8 cellular contexts compared by ENCODE assay signal in the genomic region with DNA sequence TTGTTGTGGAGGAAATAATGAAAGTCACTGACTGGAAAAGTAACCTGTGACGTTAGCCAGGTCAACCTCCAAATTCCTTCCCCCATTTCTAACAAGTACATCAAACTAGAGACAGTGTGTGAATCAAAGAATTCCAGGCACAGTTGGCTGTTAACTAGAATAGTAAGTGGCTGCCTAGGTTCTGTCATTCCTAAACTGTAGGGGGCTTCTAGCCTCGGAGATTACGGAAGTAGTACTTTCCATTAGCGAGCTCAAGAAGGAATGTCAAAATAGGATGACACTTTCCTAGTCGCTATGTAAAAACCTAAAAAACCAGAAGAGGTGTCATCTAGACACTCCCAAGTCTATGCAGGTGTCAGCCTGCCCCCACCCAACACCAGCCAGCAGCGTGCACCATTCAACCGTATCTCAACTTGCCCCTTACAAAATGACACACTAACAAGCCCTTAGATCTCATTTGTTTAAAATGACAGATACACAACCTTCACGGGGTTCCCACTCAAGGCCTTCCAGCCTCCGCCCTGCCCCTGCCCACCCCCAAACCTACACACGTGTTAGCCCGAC. TPM values are rescaled to one million over a fixed set of nuclear protein-coding genes. Genes with fewer than 3 reads are reported as not detected.
DNase-seq lines count a peak whose midpoint lies in the region; ATAC-seq and TF ChIP-seq lines count a peak whose summit lies in the region.

No MANE protein-coding gene starts in this region.

- intact Hi-C loops in heart left ventricle (cut with DNase I) (loop anchor here in 6 of 10 donors (5.0 to 10.0 kb wide), 3 partner anchors 117 to 223 kb away; partner anchors contain the start of genes CHP1 (in 3 of the 6), EXD1 (in 3 of the 6) and VPS18 (in 1 of the 6)), left ventricle myocardium superior (cut with micrococcal nuclease) (loop anchor here (5.0 kb wide), 1 partner anchor 117 kb away; the partner anchor contains the start of genes CHP1 and EXD1)

- 0 to 1% (median 0%) methylated on average over 10 to 11 of the region's 11 CpGs for WGBS in heart left ventricle, 4 donors

- peak overlapping the region; percentile 72 to 98 (median 84) for H3K4me3 ChIP-seq in heart left ventricle
- peak overlapping the region; percentile 97 for H3K4me3 ChIP-seq in WERI-Rb-1 (ENCODE audit: low read depth, low read length)

- peaks cover 0 to 24% (median 18%) of the 10 kb centered on the region in 12 donors for H3K4me1 ChIP-seq in heart left ventricle

- H3K9me3 ChIP-seq in heart left ventricle (no peaks in the 10 kb centered on the region), WERI-Rb-1 (ENCODE audit: severe bottlenecking) (no peaks in the 10 kb centered on the region)

- H3K27ac ChIP-seq in heart left ventricle: peak overlapping the region; percentile 91 to 100 (median 100)
- H3K27ac ChIP-seq in WERI-Rb-1: peak overlapping the region; percentile 99

- ATAC-seq in heart left ventricle: peak in 1 of 4 donors; percentile 1
- ATAC-seq in left ventricle myocardium superior: no peak
- ATAC-seq in HG02588 (IDR thresholded peaks at IDR 0.05; ENCODE audit: unreplicated experiment): no peak

- H3K36me3 ChIP-seq in heart left ventricle (peaks cover 0 to 6% (median 0%) of the 10 kb centered on the region in 9 donors), WERI-Rb-1 (peaks cover 19% of the 10 kb centered on the region)

- H3K27me3 ChIP-seq in heart left ventricle: no peaks in the 10 kb centered on the region
- H3K27me3 ChIP-seq in WERI-Rb-1 (ENCODE audit: insufficient read depth, low read depth, severe bottlenecking): no peaks in the 10 kb centered on the region

- DNase-seq in heart left ventricle (no peak), left ventricle myocardium superior (no peak), HT1080 (ENCODE audit: low read depth) (peak; percentile 49), WERI-Rb-1 (no peak), foreskin melanocyte (peak; percentile 13), putamen (ENCODE audit: low spot score) (peak; percentile 8), NCI-H1105 treated with DMSO at 0.1 percent for 48 hours (lab: John Stamatoyannopoulos, UW) (no peak)

- no peak for TF ChIP-seq POLR2A in heart left ventricle (IDR thresholded peaks at IDR 0.05)

- TF ChIP-seq CTCF in heart left ventricle (IDR thresholded peaks at IDR 0.05): no peak
- TF ChIP-seq CTCF in WERI-Rb-1 (IDR thresholded peaks at IDR 0.05; ENCODE audit: low read depth, low read length): no peak

RNA-seq across cellular contexts. Expression of gene INO80, which starts 0.9 kb away (rescaled TPM):
- total RNA-seq in heart left ventricle: 10 to 100 TPM in 7 of 9 donors, 1 to 10 TPM in 2; 9.7 to 20.9 (median 12.6) TPM
- 10 to 100 TPM in 1 of 2 donors, 1 to 10 TPM in 1; 4.7 to 14.3 TPM for polyA plus RNA-seq in heart left ventricle
- total RNA-seq in left ventricle myocardium superior: 10.6 TPM
- 27.6 and 46.3 TPM in 2 replicates for total RNA-seq in HT1080 (2014; rRNA removed; shearing (Covaris generic))
- polyA plus RNA-seq in HT1080 (2015; cell fraction: cytosol; rRNA removed): 8.7 and 14.4 TPM in 2 replicates
- 6.6 and 12.4 TPM in 2 replicates for polyA plus RNA-seq in HT1080 (2015; cell fraction: nucleus; rRNA removed)

Comparison
In these comparisons a context has a peak if more than half of its experiments do, and no peak if none do; other contexts are left out.
1. DNase-seq: peak in HT1080 (single experiment), foreskin melanocyte (single experiment) and putamen (single experiment); none in heart left ventricle (0 of 5), left ventricle myocardium superior (single experiment), WERI-Rb-1 (single experiment) and NCI-H1105 treated with DMSO at 0.1 percent for 48 hours (single experiment).